22 cellular contexts compared by ENCODE assay signal in the genomic region with DNA sequence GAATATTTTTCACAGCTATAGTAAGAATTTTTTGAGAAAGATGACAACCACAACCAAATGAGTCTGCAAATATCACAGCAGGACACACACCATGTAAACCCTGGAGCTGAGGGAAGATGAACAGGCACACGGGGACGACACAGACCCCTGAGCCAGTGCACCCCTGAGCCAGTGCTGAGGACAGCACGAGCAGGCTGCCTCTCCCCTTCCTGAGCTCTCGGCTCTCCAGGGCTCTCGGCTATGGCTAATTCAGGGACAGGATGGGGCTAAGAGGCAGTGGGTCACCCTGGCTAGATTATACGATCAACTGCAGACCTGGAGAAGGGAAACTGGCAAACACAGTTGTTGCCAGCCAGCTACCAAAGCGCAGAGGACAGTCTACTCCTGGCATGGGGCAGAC. TPM values are rescaled to one million over a fixed set of nuclear protein-coding genes. Genes with fewer than 3 reads are reported as not detected.
"Had no signal": no experiment of that assay in that cellular context is flagged by ENCODE, and none has a peak within 500 bp of the region (broad histone marks: within the 10 kb centered on the region; RNA-seq: fewer than 3 reads in every experiment).

No MANE protein-coding gene starts in this region.

- H3K27me3 ChIP-seq: adrenal gland, MG63 had no signal

- H3K4me3 ChIP-seq: adrenal gland, MG63 had no signal

- H3K27me3 Mint-ChIP-seq: activated B cell treated with CpG ODN at 0.5 μM for 24 hours; activated CD4-positive, alpha-beta T cell treated with anti-CD3 and anti-CD28 coated beads, Interleukin-2, amount 10 ng/mL, durations not matched to agents 24 days and 14 days; activated naive CD4-positive, alpha-beta T cell treated with anti-CD3 and anti-CD28 coated beads, Interleukin-2, amount 10 ng/mL, durations not matched to agents 7 days and 5 days; activated naive CD8-positive, alpha-beta T cell treated with anti-CD3 and anti-CD28 coated beads, Interleukin-2, amount 10 ng/mL, durations not matched to agents 7 days and 5 days had no signal

- H3K9me3 Mint-ChIP-seq: activated B cell treated with CpG ODN at 0.5 μM for 24 hours; activated CD4-positive, alpha-beta T cell treated with anti-CD3 and anti-CD28 coated beads, Interleukin-2, amount 10 ng/mL, durations not matched to agents 24 days and 14 days; activated naive CD4-positive, alpha-beta T cell treated with anti-CD3 and anti-CD28 coated beads, Interleukin-2, amount 10 ng/mL, durations not matched to agents 7 days and 5 days; activated naive CD8-positive, alpha-beta T cell treated with anti-CD3 and anti-CD28 coated beads, Interleukin-2, amount 10 ng/mL, durations not matched to agents 7 days and 5 days; activated T-cell treated with anti-CD3 and anti-CD28 coated beads, Interleukin-2, amount 50 U/mL, for 72 hours; activated T-helper 2 cell treated with anti-CD3 and anti-CD28 coated beads, Interferon-gamma antibody, Interleukin-2, Interleukin-4, amounts not matched to agents 10 μg/mL and 5 μg/mL and 100 μg/mL, durations not matched to agents 14 hours and 24 hours and 36 hours; T-helper 1 cell treated with Interleukin-12 subunit alpha and Interleukin-12 subunit beta and Interleukin-4 antibody, amounts not matched to agents 30 μg/mL and 1 μg/mL, for 36 hours had no signal

- H3K27ac ChIP-seq: adrenal gland had no signal

- H3K4me3 Mint-ChIP-seq: activated B cell treated with CpG ODN at 0.5 μM for 24 hours; activated CD4-positive, alpha-beta T cell treated with anti-CD3 and anti-CD28 coated beads, Interleukin-2, amount 10 ng/mL, durations not matched to agents 24 days and 14 days; activated naive CD4-positive, alpha-beta T cell treated with anti-CD3 and anti-CD28 coated beads, Interleukin-2, amount 10 ng/mL, durations not matched to agents 7 days and 5 days; activated naive CD8-positive, alpha-beta T cell treated with anti-CD3 and anti-CD28 coated beads, Interleukin-2, amount 10 ng/mL, durations not matched to agents 7 days and 5 days; activated T-cell treated with anti-CD3 and anti-CD28 coated beads, Interleukin-2, amount 50 U/mL, for 72 hours; T-helper 1 cell treated with Interleukin-12 subunit alpha and Interleukin-12 subunit beta and Interleukin-4 antibody, amounts not matched to agents 30 μg/mL and 1 μg/mL, for 36 hours had no signal

- H3K9me3 ChIP-seq: adrenal gland, MG63 had no signal

- DNase-seq: activated B cell treated with CpG ODN at 0.5 μM for 24 hours; activated CD4-positive, alpha-beta T cell treated with anti-CD3 and anti-CD28 coated beads for 1 hour; activated gamma-delta T cell treated with Interleukin-2 at 50 U/mL for 16 hours; activated naive CD8-positive, alpha-beta T cell treated with anti-CD3 and anti-CD28 coated beads, Interleukin-2, amount 10 ng/mL, durations not matched to agents 7 days and 5 days; anterior cingulate cortex; cerebellar nuclear complex; NCI-H1092 treated with DMSO at 0.1 percent for 48 hours; NCI-H1417 treated with DMSO at 0.1 percent for 48 hours; NCI-H1694; NCI-H2029 treated with DMSO at 0.1 percent for 48 hours; NCI-H345; NCI-H510A had no signal

- H3K4me1 ChIP-seq: adrenal gland had no signal

- H3K27ac Mint-ChIP-seq: activated B cell treated with CpG ODN at 0.5 μM for 24 hours; activated CD4-positive, alpha-beta T cell treated with anti-CD3 and anti-CD28 coated beads, Interleukin-2, amount 10 ng/mL, durations not matched to agents 24 days and 14 days; activated naive CD8-positive, alpha-beta T cell treated with anti-CD3 and anti-CD28 coated beads, Interleukin-2, amount 10 ng/mL, durations not matched to agents 7 days and 5 days; activated T-cell treated with anti-CD3 and anti-CD28 coated beads, Interleukin-2, amount 50 U/mL, for 72 hours; T-helper 1 cell treated with Interleukin-12 subunit alpha and Interleukin-12 subunit beta and Interleukin-4 antibody, amounts not matched to agents 30 μg/mL and 1 μg/mL, for 36 hours had no signal

- ATAC-seq: activated T-cell treated with anti-CD3 and anti-CD28 coated beads, Interleukin-2, amount 50 U/mL, for 72 hours had no signal

- H3K4me1 Mint-ChIP-seq: activated B cell treated with CpG ODN at 0.5 μM for 24 hours; activated naive CD4-positive, alpha-beta T cell treated with anti-CD3 and anti-CD28 coated beads, Interleukin-2, amount 10 ng/mL, durations not matched to agents 7 days and 5 days had no signal

RNA-seq across cellular contexts. Expression of gene GPR45, which starts 46.6 kb away (rescaled TPM):
- total RNA-seq: activated B cell treated with CpG ODN at 0.5 μM for 24 hours; activated CD4-positive, alpha-beta T cell treated with anti-CD3 and anti-CD28 coated beads, Interleukin-2, amount 10 ng/mL, durations not matched to agents 24 days and 14 days; activated CD8-positive, alpha-beta memory T cell treated with anti-CD3 and anti-CD28 coated beads for 36 hours; activated naive CD8-positive, alpha-beta T cell treated with anti-CD3 and anti-CD28 coated beads, Interleukin-2, amount 10 ng/mL, durations not matched to agents 7 days and 5 days; activated T-cell treated with anti-CD3 and anti-CD28 coated beads, Interleukin-2, amount 50 U/mL, for 72 hours; activated T-helper 2 cell treated with anti-CD3 and anti-CD28 coated beads, Interferon-gamma antibody, Interleukin-2, Interleukin-4, amounts not matched to agents 10 μg/mL and 5 μg/mL and 100 μg/mL, durations not matched to agents 14 hours and 24 hours and 36 hours; cardiac septum; PC-3 had no signal
- polyA plus RNA-seq: adrenal gland had no signal
